30 cellular contexts compared by ENCODE assay signal in the genomic region with DNA sequence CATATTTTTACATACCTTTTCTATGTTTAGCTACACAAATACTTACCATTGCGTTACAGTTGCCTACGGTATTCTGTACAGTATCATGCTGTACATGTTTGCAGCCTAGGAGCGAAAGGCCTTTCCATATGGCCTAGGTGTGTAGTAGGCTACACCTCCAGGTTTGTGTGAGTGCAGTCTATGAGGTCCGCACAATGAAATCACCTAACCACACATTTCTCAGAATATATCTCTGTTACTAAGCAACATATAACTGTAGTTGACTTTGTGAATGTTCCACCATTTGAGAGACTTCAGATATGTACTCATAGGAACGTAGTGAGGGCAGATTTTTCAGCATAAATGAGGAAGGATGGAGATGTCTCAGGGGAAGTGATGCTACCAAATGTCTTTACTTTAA.
"Had no signal": no experiment of that assay in that cellular context is flagged by ENCODE, and none has a peak within 500 bp of the region (broad histone marks: within the 10 kb centered on the region; RNA-seq: fewer than 3 reads in every experiment).

No MANE protein-coding gene starts in this region.

- H3K36me3 Mint-ChIP-seq: naive B cell; natural killer cell treated with Interleukin-12 subunit alpha and Interleukin-12 subunit beta and Interleukin-15 and Interleukin-18, amount 100 ng/mL, for 72 hours had no signal

- H3K27ac Mint-ChIP-seq: mesothelial cell of epicardium; naive B cell; natural killer cell treated with Interleukin-12 subunit alpha and Interleukin-12 subunit beta and Interleukin-15 and Interleukin-18, amount 100 ng/mL, for 72 hours; stimulated activated naive CD8-positive, alpha-beta T cell treated with anti-CD3 and anti-CD28 coated beads, Interleukin-15, amount 100 ng/mL, for 72 hours had no signal

- H3K27ac ChIP-seq: esophagus muscularis mucosa, foreskin keratinocyte, gastroesophageal sphincter, heart left ventricle, left lung, neutrophil, pancreas, right lobe of liver, suprapubic skin, transverse colon, upper lobe of right lung, uterus had no signal

- H3K4me3 ChIP-seq: esophagus muscularis mucosa, gastroesophageal sphincter, heart left ventricle, left lung, mucosa of descending colon, pancreas, right lobe of liver, suprapubic skin, transverse colon, upper lobe of right lung, uterus had no signal

- H3K4me1 Mint-ChIP-seq: naive B cell; stimulated activated naive CD8-positive, alpha-beta T cell treated with anti-CD3 and anti-CD28 coated beads, Interleukin-15, amount 100 ng/mL, for 72 hours had no signal

- H3K36me3 ChIP-seq: esophagus muscularis mucosa, gastroesophageal sphincter, heart left ventricle, left lung, neutrophil, pancreas, right lobe of liver, suprapubic skin, transverse colon, upper lobe of right lung, uterus had no signal

- FAIRE-seq: endothelial cell of umbilical vein, islet of Langerhans, pancreas, small intestine had no signal

- H3K27me3 ChIP-seq: esophagus muscularis mucosa, foreskin keratinocyte, gastroesophageal sphincter, heart left ventricle, left lung, neutrophil, pancreas, right lobe of liver, suprapubic skin, transverse colon, upper lobe of right lung, uterus had no signal

- DNase-seq: dermis blood vessel endothelial cell; effector memory CD4-positive, alpha-beta T cell; foreskin keratinocyte; heart left ventricle; hippocampal formation; left cardiac atrium; left lung; mesenchymal stem cell; mucosa of descending colon; naive B cell; pancreas; retina; right lobe of liver; small intestine; stimulated activated CD4-positive, alpha-beta T cell treated with anti-CD3 and anti-CD28 coated beads, Interleukin-15, amount 100 ng/mL, for 24 hours; stimulated activated CD4-positive, alpha-beta T cell treated with anti-CD3 and anti-CD28 coated beads, Interleukin-2, amount 100 ng/mL, for 48 hours; stimulated activated naive CD4-positive, alpha-beta T cell; stimulated activated naive CD8-positive, alpha-beta T cell treated with anti-CD3 and anti-CD28 coated beads, Interleukin-15, amount 100 ng/mL, for 72 hours; transverse colon; upper lobe of right lung; uterus had no signal

- H3K4me3 Mint-ChIP-seq: mesothelial cell of epicardium; naive B cell; natural killer cell treated with Interleukin-12 subunit alpha and Interleukin-12 subunit beta and Interleukin-15 and Interleukin-18, amount 100 ng/mL, for 72 hours; neural crest cell; stimulated activated naive CD8-positive, alpha-beta T cell treated with anti-CD3 and anti-CD28 coated beads, Interleukin-15, amount 100 ng/mL, for 72 hours had no signal

- ATAC-seq: foreskin keratinocyte; gastroesophageal sphincter; heart left ventricle; left cardiac atrium; left lung; mucosa of descending colon; natural killer cell treated with Interleukin-12 subunit alpha and Interleukin-12 subunit beta and Interleukin-15 and Interleukin-18, amount 100 ng/mL, for 72 hours; pancreas; right lobe of liver; stimulated activated naive CD8-positive, alpha-beta T cell treated with anti-CD3 and anti-CD28 coated beads, Interleukin-15, amount 100 ng/mL, for 72 hours; upper lobe of right lung had no signal

- H3K9me3 Mint-ChIP-seq: mesothelial cell of epicardium; naive B cell; natural killer cell treated with Interleukin-12 subunit alpha and Interleukin-12 subunit beta and Interleukin-15 and Interleukin-18, amount 100 ng/mL, for 72 hours; neural crest cell; stimulated activated naive CD8-positive, alpha-beta T cell treated with anti-CD3 and anti-CD28 coated beads, Interleukin-15, amount 100 ng/mL, for 72 hours had no signal

- H3K9me3 ChIP-seq: esophagus muscularis mucosa, gastroesophageal sphincter, heart left ventricle, left lung, mucosa of descending colon, neutrophil, pancreas, right lobe of liver, suprapubic skin, transverse colon, upper lobe of right lung, uterus had no signal

- H3K4me1 ChIP-seq: uterus had no signal

- H3K27me3 Mint-ChIP-seq: stimulated activated naive CD8-positive, alpha-beta T cell treated with anti-CD3 and anti-CD28 coated beads, Interleukin-15, amount 100 ng/mL, for 72 hours had no signal
